ENCODE assay signal across 5 cellular contexts in genomic region chr5:24314106-24314505, GRCh38.
"Had no signal": no experiment of that assay in that cellular context is flagged by ENCODE, and none has a peak within 500 bp of the region (broad histone marks: within the 10 kb centered on the region; RNA-seq: fewer than 3 reads in every experiment).

No MANE protein-coding gene starts in this region.

- H3K27ac Mint-ChIP-seq: GM23338, H9 had no signal

- H3K4me3 Mint-ChIP-seq: GM23338, H9 had no signal

- DNase-seq: H9, HCEC 1CT, IMR-90 had no signal

- ATAC-seq: GM23338, K562 had no signal

- H3K4me1 Mint-ChIP-seq: GM23338 had no signal

- H3K4me3 ChIP-seq: GM23338, K562 had no signal
